In genomic region chr9:14526504-14526903, GRCh38 we compare ENCODE assay signal across 21 cellular contexts.
"Had no signal": no experiment of that assay in that cellular context is flagged by ENCODE, and none has a peak within 500 bp of the region (broad histone marks: within the 10 kb centered on the region; RNA-seq: fewer than 3 reads in every experiment).

No MANE protein-coding gene starts in this region.

- DNase-seq: activated CD4-positive, alpha-beta T cell treated with anti-CD3 and anti-CD28 coated beads for 48 hours; activated CD4-positive, alpha-beta T cell treated with anti-CD3 and anti-CD28 coated beads, Interleukin-2, amount 50 U/mL, for 4 hours; activated CD4-positive, CD25-positive, alpha-beta regulatory T cell treated with anti-CD3 and anti-CD28 coated beads, Interleukin-2, amount 50 U/mL, for 72 hours; activated CD8-positive, alpha-beta memory T cell treated with anti-CD3 and anti-CD28 coated beads, Interleukin-2, amount 50 U/mL, for 48 hours; activated CD8-positive, alpha-beta T cell treated with anti-CD3 and anti-CD28 coated beads, Interleukin-2, amount 10 ng/mL, durations not matched to agents 7 days and 5 days; activated naive CD4-positive, alpha-beta T cell treated with anti-CD3 and anti-CD28 coated beads, Interleukin-2, amount 50 U/mL, for 16 hours; activated naive CD8-positive, alpha-beta T cell treated with anti-CD3 and anti-CD28 coated beads, Interleukin-2, amount 10 ng/mL, durations not matched to agents 7 days and 5 days; activated T-cell treated with anti-CD3 and anti-CD28 coated beads, Interleukin-2, amount 50 U/mL, for 1 hour; adrenal gland; anterior cingulate cortex; colonic mucosa; Kasumi-1; KBM-7; NCI-H1417 treated with DMSO at 0.1 percent for 48 hours; NCI-H526; NK-92 treated with Interleukin-12 subunit alpha and Interleukin-12 subunit beta, amount 100 ng/mL, for 24 hours; Peyer's patch; Right ventricle myocardium superior; SJCRH30; SK-N-SH; SW 1271 had no signal
